22 cellular contexts compared by ENCODE assay signal in genomic region chr9:124680049-124680448, GRCh38.
DNase-seq lines count a peak whose midpoint lies in the region; ATAC-seq, FAIRE-seq and TF ChIP-seq lines count a peak whose summit lies in the region.
"Had no signal": no experiment of that assay in that cellular context is flagged by ENCODE, and none has a peak within 500 bp of the region (broad histone marks: within the 10 kb centered on the region; RNA-seq: fewer than 3 reads in every experiment).

No MANE protein-coding gene starts in this region.

- H3K27me3 ChIP-seq in HepG2 (ENCODE audit: control insufficient read depth in 1 of 2, insufficient read depth in 2 of 2, low read length in 2 of 2) (no peaks in the 10 kb centered on the region), right lobe of liver (no peaks in the 10 kb centered on the region)
- H3K27me3 ChIP-seq: BE2C; BLaER1 treated with 17β-estradiol and CSF1 and Interleukin-3, amounts not matched to agents 10 nM and 100 nM had no signal

- H3K36me3 Mint-ChIP-seq in immature natural killer cell (peaks cover 0 to 11% (median 9%) of the 10 kb centered on the region in 3 donors), nephron progenitor cell (ENCODE audit: low read depth) (peaks cover 39% of the 10 kb centered on the region)
- H3K36me3 Mint-ChIP-seq: CD8-positive, alpha-beta memory T cell had no signal

- POLR2A ChIA-PET in HepG2 (lab: Yijun Ruan, JAX): interaction anchor here (1.0 kb wide), 2 partner anchors 15 to 16 kb away, joined by 3 read pairs; no protein-coding TSS in a partner anchor

- TF ChIP-seq POLR2A in HepG2 (IDR thresholded peaks at IDR 0.05; ENCODE audit: insufficient read depth in 1 of 2, low read depth in 2 of 2, low read length in 2 of 2) (no peak), right lobe of liver (IDR thresholded peaks at IDR 0.05) (no peak)

- H4K20me1 ChIP-seq in HepG2 (ENCODE audit: insufficient read depth, low read length): no peaks in the 10 kb centered on the region

- H3K4me3 ChIP-seq in HepG2 (replicated peaks in 1 of 3; ENCODE audit: insufficient read depth in 1 of 3, low read depth in 2 of 3, low read length in 3 of 3): no peak overlapping the region
- no peak overlapping the region for H3K4me3 ChIP-seq in right lobe of liver
- H3K4me3 ChIP-seq: BLaER1 treated with 17β-estradiol and CSF1 and Interleukin-3, amounts not matched to agents 10 nM and 100 nM; GM23338 had no signal

- TF ChIP-seq EP300 in HepG2 (IDR thresholded peaks at IDR 0.05; ENCODE audit: low read depth in 2 of 2, low read length in 2 of 2) (no peak), HepG2 (CRISPR knock-in tag; IDR thresholded peaks at IDR 0.05; ENCODE audit: borderline replicate concordance) (no peak)

- H3K9me3 ChIP-seq in HepG2 (ENCODE audit: low read length) (no peaks in the 10 kb centered on the region), right lobe of liver (no peaks in the 10 kb centered on the region)
- H3K9me3 ChIP-seq: BE2C; BLaER1 treated with 17β-estradiol and CSF1 and Interleukin-3, amounts not matched to agents 10 nM and 100 nM had no signal

- H3K27ac Mint-ChIP-seq in immature natural killer cell: peak overlapping the region; percentile 74 to 91 (median 82)
- peak overlapping the region; percentile 18 for H3K27ac Mint-ChIP-seq in nephron progenitor cell
- H3K27ac Mint-ChIP-seq: CD14-positive monocyte; CD4-positive, alpha-beta T cell; GM23338 had no signal

- no peak for TF ChIP-seq RAD21 in HepG2 (CRISPR knock-in tag; IDR thresholded peaks at IDR 0.05)

- peaks cover 3 to 7% of the 10 kb centered on the region in 2 experiments; a peak in 2 of 5 replicates for H3K36me3 ChIP-seq in HepG2 (replicated peaks in 1 of 2; ENCODE audit: control insufficient read depth in 1 of 2, insufficient read depth in 2 of 2, low read length in 2 of 2)
- no peaks in the 10 kb centered on the region for H3K36me3 ChIP-seq in right lobe of liver
- H3K36me3 ChIP-seq: BE2C had no signal

- no TSS peak for BruUV-seq in HepG2 (replicated peaks; lab: Mats Ljungman, UMichigan)

- H3K4me3 Mint-ChIP-seq in immature natural killer cell (no peak overlapping the region), nephron progenitor cell (no peak overlapping the region)
- H3K4me3 Mint-ChIP-seq: CD14-positive monocyte; CD4-positive, alpha-beta T cell; CD8-positive, alpha-beta memory T cell; GM23338; H9 had no signal

- H3K27me3 Mint-ChIP-seq in immature natural killer cell (ENCODE audit: low read depth in 3 of 3) (peaks cover 0 to 4% (median 2%) of the 10 kb centered on the region in 3 donors), nephron progenitor cell (ENCODE audit: low read depth, poor library complexity) (no peaks in the 10 kb centered on the region)
- H3K27me3 Mint-ChIP-seq: CD4-positive, alpha-beta T cell had no signal

- H3K27ac ChIP-seq in HepG2 (ENCODE audit: extremely low read length, insufficient read depth, low read length): peak overlapping the region; percentile 70
- no peak overlapping the region for H3K27ac ChIP-seq in right lobe of liver
- H3K27ac ChIP-seq: 22Rv1; BLaER1 treated with 17β-estradiol and CSF1 and Interleukin-3, amounts not matched to agents 10 nM and 100 nM had no signal

- DNase-seq in HepG2 (ENCODE audit: low spot score): no peak
- DNase-seq in right lobe of liver: no peak
- DNase-seq in immature natural killer cell: no peak
- no peak for DNase-seq in nephron progenitor cell
- no peak for DNase-seq in AML-193 (lab: John Stamatoyannopoulos, UW)
- no peak for DNase-seq in RCC 7860 (ENCODE audit: low spot score)
- DNase-seq: BE2C; Calu3; CD4-positive, alpha-beta T cell; CD8-positive, alpha-beta memory T cell; DMS53; DMS79 treated with DMSO at 0.1 percent for 48 hours; GF-D8; H9 had no signal

- H2AFZ ChIP-seq in HepG2 (ENCODE audit: low read length): no peak overlapping the region
- H2AFZ ChIP-seq: GM23338 had no signal

- ATAC-seq in HepG2 (peak; percentile 56), right lobe of liver (no peak)
- ATAC-seq: GM23338, HCT116 had no signal

- H3K4me1 Mint-ChIP-seq in immature natural killer cell (peaks cover 72 to 95% of the 10 kb centered on the region in 2 donors), nephron progenitor cell (no peaks in the 10 kb centered on the region)

- FAIRE-seq in HepG2 (lab: Jason Lieb, UNC) (no peak), RCC 7860 (lab: Jason Lieb, UNC) (no peak)
- FAIRE-seq: A204.1, GM12891, GM18507 had no signal

- peak overlapping the region; percentile 16; the same call in 1 of the 2 replicates for H3K4me2 ChIP-seq in HepG2 (ENCODE audit: low read depth, low read length)
- H3K4me2 ChIP-seq: BLaER1 treated with 17β-estradiol and CSF1 and Interleukin-3, amounts not matched to agents 10 nM and 100 nM; GM23338 had no signal

- intact Hi-C loops in HepG2 (cut with micrococcal nuclease; ENCODE audit: unreplicated experiment): loop anchor here (2.0 kb wide), 1 partner anchor 21 kb away; no protein-coding TSS in a partner anchor
- intact Hi-C loops in right lobe of liver (cut with DNase I): no loop called here

- H3K9ac ChIP-seq in HepG2 (ENCODE audit: insufficient read depth, low read depth, low read length): 0 out of 2 replicates have a peak overlapping the region, but pooled peaks have one; percentile 19
- H3K9ac ChIP-seq: BLaER1 treated with 17β-estradiol and CSF1 and Interleukin-3, amounts not matched to agents 10 nM and 100 nM had no signal

- H3K4me1 ChIP-seq in HepG2 (ENCODE audit: insufficient read depth, low read length) (peaks cover 45% of the 10 kb centered on the region), right lobe of liver (peaks cover 0 to 19% (median 7%) of the 10 kb centered on the region in 4 donors)
- H3K4me1 ChIP-seq: BE2C had no signal

- H3K79me2 ChIP-seq in HepG2 (ENCODE audit: insufficient read depth, low read length): peaks cover 8% of the 10 kb centered on the region

- in situ Hi-C loops in HepG2 (cut with HindIII; ENCODE audit: extremely low pct_ligation_motif_present, low pct_unique_long_range_greater_than_20kb): no loop called here

- H3K9me3 Mint-ChIP-seq in immature natural killer cell: no peaks in the 10 kb centered on the region
- no peaks in the 10 kb centered on the region for H3K9me3 Mint-ChIP-seq in nephron progenitor cell
- H3K9me3 Mint-ChIP-seq: CD14-positive monocyte; CD4-positive, alpha-beta T cell; CD8-positive, alpha-beta memory T cell; GM23338; H9 had no signal

- 95% methylated on average over 1 of the region's 1 CpG for WGBS in HepG2 (ENCODE audit: low lambda C conversion rate)
- WGBS in right lobe of liver (ENCODE audit: insufficient coverage, low coverage, low lambda C conversion rate, missing lambda C conversion rate): 93% methylated on average over 1 of the region's 1 CpG

- TF ChIP-seq CTCF in HepG2 (CRISPR knock-in tag; IDR thresholded peaks at IDR 0.05): no peak
- TF ChIP-seq CTCF in right lobe of liver (IDR thresholded peaks at IDR 0.05): no peak
- TF ChIP-seq CTCF in nephron progenitor cell (IDR thresholded peaks at IDR 0.05): no peak

- CTCF ChIA-PET in HepG2 (lab: Yijun Ruan, JAX; ENCODE audit: low intra/inter-chr PET ratio, low total read pairs): no interaction called here

TF ChIP-seq in HepG2, 621 proteins besides CTCF, POLR2A, EP300 and RAD21:
- TF ChIP-seq ZNF264 (CRISPR knock-in tag; IDR thresholded peaks at IDR 0.05) (no peak), ZNF562 (CRISPR knock-in tag; IDR thresholded peaks at IDR 0.05; ENCODE audit: borderline replicate concordance) (no peak), HOXA9 (CRISPR knock-in tag; IDR thresholded peaks at IDR 0.05; ENCODE audit: borderline replicate concordance) (no peak), KLF12 (CRISPR knock-in tag; IDR thresholded peaks at IDR 0.05; ENCODE audit: borderline replicate concordance) (no peak), ZNF83 (CRISPR knock-in tag; IDR thresholded peaks at IDR 0.05; ENCODE audit: borderline replicate concordance) (no peak), MAFK (conservative IDR thresholded peaks at IDR 0.05 in 1 of 2, IDR thresholded peaks at IDR 0.05 in 1 of 2; ENCODE audit: low read length in 2 of 2) (no peak)
- TF ChIP-seq, protein P1, sequence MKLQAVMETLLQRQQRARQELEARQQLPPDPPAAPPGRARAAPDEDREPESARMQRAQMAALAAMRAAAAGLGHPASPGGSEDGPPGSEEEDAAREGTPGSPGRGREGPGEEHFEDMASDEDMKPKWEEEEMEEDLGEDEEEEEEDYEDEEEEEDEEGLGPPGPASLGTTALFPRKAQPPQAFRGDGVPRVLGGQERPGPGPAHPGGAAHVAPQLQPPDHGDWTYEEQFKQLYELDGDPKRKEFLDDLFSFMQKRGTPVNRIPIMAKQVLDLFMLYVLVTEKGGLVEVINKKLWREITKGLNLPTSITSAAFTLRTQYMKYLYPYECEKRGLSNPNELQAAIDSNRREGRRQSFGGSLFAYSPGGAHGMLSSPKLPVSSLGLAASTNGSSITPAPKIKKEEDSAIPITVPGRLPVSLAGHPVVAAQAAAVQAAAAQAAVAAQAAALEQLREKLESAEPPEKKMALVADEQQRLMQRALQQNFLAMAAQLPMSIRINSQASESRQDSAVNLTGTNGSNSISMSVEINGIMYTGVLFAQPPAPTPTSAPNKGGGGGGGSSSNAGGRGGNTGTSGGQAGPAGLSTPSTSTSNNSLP (IDR thresholded peaks at IDR 0.05; ENCODE audit: low read depth, low read length): 0 out of 2 replicates have a peak, but pooled peaks have one; percentile 4
